11 cellular contexts compared by ENCODE assay signal in genomic region chr2:212984129-212984528, GRCh38.
"Had no signal": no experiment of that assay in that cellular context is flagged by ENCODE, and none has a peak within 500 bp of the region (broad histone marks: within the 10 kb centered on the region; RNA-seq: fewer than 3 reads in every experiment).

No MANE protein-coding gene starts in this region.

- H3K4me1 Mint-ChIP-seq: GM23338, H9, IgD-negative memory B cell had no signal

- H3K4me3 Mint-ChIP-seq: GM23338, H9, HFFc6, IgD-negative memory B cell had no signal

- DNase-seq: H9, HCEC 1CT, HFFc6, KBM-7 had no signal

- FAIRE-seq: H1, H54, HepG2 had no signal

- H3K36me3 Mint-ChIP-seq: IgD-negative memory B cell had no signal

- ATAC-seq: GM23338, HepG2 had no signal

- H3K9me3 Mint-ChIP-seq: GM23338, H9, HFFc6 had no signal

- H3K27ac ChIP-seq: HL-60, KMS-11 had no signal

- H3K4me3 ChIP-seq: GM23338 had no signal

- H3K27ac Mint-ChIP-seq: GM23338, H9, HFFc6, IgD-negative memory B cell had no signal
